26 cellular contexts compared by ENCODE assay signal in the genomic region with DNA sequence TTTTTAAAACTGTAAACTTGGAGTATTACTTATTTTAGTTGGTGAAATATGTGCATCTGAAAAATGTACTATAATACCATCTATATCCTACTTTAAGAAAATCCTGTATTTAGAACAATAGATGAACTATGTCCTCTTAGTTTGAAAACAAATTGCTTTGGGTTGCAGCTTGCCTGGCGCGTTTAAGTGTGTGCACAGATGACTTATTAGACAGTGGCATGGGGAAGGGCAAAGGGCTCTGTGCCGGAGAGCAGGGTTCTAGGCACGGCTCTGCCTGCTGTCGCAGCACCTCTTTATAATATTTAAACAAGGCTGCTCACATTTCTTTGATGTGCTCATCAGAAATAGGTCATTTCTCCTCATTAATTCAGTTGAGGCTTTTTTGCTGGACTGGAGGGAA. TPM values are rescaled to one million over a fixed set of nuclear protein-coding genes. Genes with fewer than 3 reads are reported as not detected.
DNase-seq lines count a peak whose midpoint lies in the region; ATAC-seq and TF ChIP-seq lines count a peak whose summit lies in the region.
"Had no signal": no experiment of that assay in that cellular context is flagged by ENCODE, and none has a peak within 500 bp of the region (broad histone marks: within the 10 kb centered on the region; RNA-seq: fewer than 3 reads in every experiment).

No MANE protein-coding gene starts in this region.

- no peak overlapping the region for H3K9ac ChIP-seq in liver (ENCODE audit: low read depth in 1 of 2, low read length in 2 of 2)

- H3K4me3 Mint-ChIP-seq in activated B cell treated with CpG ODN at 0.5 μM for 24 hours: no peak overlapping the region
- no peak overlapping the region for H3K4me3 Mint-ChIP-seq in stimulated activated naive B cell treated with anti-CD40 and anti-IgM and Interleukin-4, amounts not matched to agents 10 μg/mL and 1 μg/mL and 100 μg/mL, for 72 hours
- H3K4me3 Mint-ChIP-seq: effector memory CD8-positive, alpha-beta T cell; naive thymus-derived CD4-positive, alpha-beta T cell had no signal

- H3K36me3 Mint-ChIP-seq in activated B cell treated with CpG ODN at 0.5 μM for 24 hours (ENCODE audit: low read depth): peaks cover 37% of the 10 kb centered on the region
- H3K36me3 Mint-ChIP-seq in stimulated activated naive B cell treated with anti-CD40 and anti-IgM and Interleukin-4, amounts not matched to agents 10 μg/mL and 1 μg/mL and 100 μg/mL, for 72 hours: peaks cover 23 to 27% of the 10 kb centered on the region in 2 donors

- H4K20me1 ChIP-seq in DOHH2 (ENCODE audit: control insufficient read depth, insufficient read depth, low read depth, low read length): no peaks in the 10 kb centered on the region

- no peaks in the 10 kb centered on the region for H3K27me3 Mint-ChIP-seq in activated B cell treated with CpG ODN at 0.5 μM for 24 hours
- no peaks in the 10 kb centered on the region for H3K27me3 Mint-ChIP-seq in stimulated activated naive B cell treated with anti-CD40 and anti-IgM and Interleukin-4, amounts not matched to agents 10 μg/mL and 1 μg/mL and 100 μg/mL, for 72 hours
- H3K27me3 Mint-ChIP-seq: effector memory CD8-positive, alpha-beta T cell; naive thymus-derived CD4-positive, alpha-beta T cell had no signal

- no peaks in the 10 kb centered on the region for H3K9me2 ChIP-seq in DOHH2 (replicated peaks; ENCODE audit: control insufficient read depth, low read length)

- intact Hi-C loops in activated B cell treated with CpG ODN at 0.5 μM for 24 hours (cut with micrococcal nuclease): no loop called here

- H3K4me1 Mint-ChIP-seq in activated B cell treated with CpG ODN at 0.5 μM for 24 hours: peaks cover 90% of the 10 kb centered on the region
- peaks cover 38 to 73% of the 10 kb centered on the region in 2 donors for H3K4me1 Mint-ChIP-seq in stimulated activated naive B cell treated with anti-CD40 and anti-IgM and Interleukin-4, amounts not matched to agents 10 μg/mL and 1 μg/mL and 100 μg/mL, for 72 hours

- H3K79me2 ChIP-seq in DOHH2 (ENCODE audit: control insufficient read depth, low read length): peaks cover 98% of the 10 kb centered on the region

- 24% methylated on average over 5 of the region's 5 CpGs for WGBS in liver

- no peaks in the 10 kb centered on the region for H3K9me3 ChIP-seq in DOHH2 (ENCODE audit: control insufficient read depth, insufficient read depth, low read length)
- H3K9me3 ChIP-seq in liver (ENCODE audit: control insufficient read depth in 4 of 4, low read length in 3 of 4): no peaks in the 10 kb centered on the region
- H3K9me3 ChIP-seq: HAP-1, heart left ventricle had no signal

- TF ChIP-seq RAD21 in liver (IDR thresholded peaks at IDR 0.05): no peak

- CTCF ChIA-PET in activated B cell treated with CpG ODN at 0.5 μM for 24 hours (lab: Charles Lee): no interaction called here

- H3K27ac ChIP-seq in DOHH2 (ENCODE audit: low read depth, low read length) (peak overlapping the region; percentile 99), liver (ENCODE audit: low read depth in 1 of 2, low read length in 2 of 2) (peak overlapping the region in 1 of 2 donors; percentile 35)
- H3K27ac ChIP-seq: coronary artery, heart left ventricle, SK-N-MC had no signal

- H3K27me3 ChIP-seq in DOHH2 (ENCODE audit: control insufficient read depth, low read length) (no peaks in the 10 kb centered on the region), liver (ENCODE audit: control insufficient read depth in 4 of 4, insufficient read depth in 4 of 4, low read length in 3 of 4) (no peaks in the 10 kb centered on the region)
- H3K27me3 ChIP-seq: heart left ventricle had no signal

- DNase-seq in activated B cell treated with CpG ODN at 0.5 μM for 24 hours (no peak), SKM-1 treated with dmso at 0.1 percent for 144 hours (lab: John Stamatoyannopoulos, UW; ENCODE audit: unreplicated experiment) (no peak)
- DNase-seq in stimulated activated naive B cell treated with anti-CD40 and anti-IgM and Interleukin-4, amounts not matched to agents 10 μg/mL and 1 μg/mL and 100 μg/mL, for 72 hours: no peak
- DNase-seq: ACHN; activated CD4-positive, alpha-beta T cell treated with anti-CD3 and anti-CD28 coated beads for 4 hours; activated naive CD4-positive, alpha-beta T cell treated with Interleukin-2 at 50 U/mL for 16 hours; amniotic stem cell; DMS79 treated with DMSO at 0.1 percent for 48 hours; effector memory CD8-positive, alpha-beta T cell; erythroblast; heart left ventricle; KBM-7; kidney glomerular epithelial cell; mammary epithelial cell; naive thymus-derived CD4-positive, alpha-beta T cell; NCI-H1436 treated with DMSO at 0.1 percent for 48 hours; NCI-H748 treated with DMSO at 0.1 percent for 48 hours; stimulated activated naive CD8-positive, alpha-beta T cell treated with anti-CD3 and anti-CD28 coated beads, Interleukin-15, Interleukin-2, amounts not matched to agents 100 U/mL and 50 U/mL, for 24 hours; T-helper 2 cell had no signal

- no peaks in the 10 kb centered on the region for H3K9me3 Mint-ChIP-seq in activated B cell treated with CpG ODN at 0.5 μM for 24 hours
- no peaks in the 10 kb centered on the region for H3K9me3 Mint-ChIP-seq in stimulated activated naive B cell treated with anti-CD40 and anti-IgM and Interleukin-4, amounts not matched to agents 10 μg/mL and 1 μg/mL and 100 μg/mL, for 72 hours
- H3K9me3 Mint-ChIP-seq: effector memory CD8-positive, alpha-beta T cell; naive thymus-derived CD4-positive, alpha-beta T cell had no signal

- TF ChIP-seq CTCF in DOHH2 (IDR thresholded peaks at IDR 0.05; ENCODE audit: low read depth, low read length, poor library complexity, severe bottlenecking) (no peak), activated B cell treated with CpG ODN at 0.5 μM for 24 hours (IDR thresholded peaks at IDR 0.05) (no peak), liver (IDR thresholded peaks at IDR 0.05; ENCODE audit: low read depth, low read length, missing input control) (no peak)

- H3K4me1 ChIP-seq in DOHH2 (ENCODE audit: control insufficient read depth, low read length) (peaks cover 98% of the 10 kb centered on the region), liver (ENCODE audit: control insufficient read depth in 4 of 4, insufficient read depth in 4 of 4, low read length in 3 of 4) (peaks cover 0 to 9% (median 4%) of the 10 kb centered on the region in 4 donors)
- H3K4me1 ChIP-seq: HAP-1 had no signal

- POLR2A ChIA-PET in activated B cell treated with CpG ODN at 0.5 μM for 24 hours (lab: Charles Lee): interaction anchor here (15.4 kb wide), 1 partner anchor 10 kb away, joined by 565 read pairs; no protein-coding TSS in a partner anchor

- H3K36me3 ChIP-seq in DOHH2 (ENCODE audit: control insufficient read depth, low read length) (peaks cover 89% of the 10 kb centered on the region), liver (ENCODE audit: control insufficient read depth in 4 of 4, insufficient read depth in 3 of 4, low read depth in 1 of 4, low read length in 3 of 4) (peaks cover 0 to 3% (median 0%) of the 10 kb centered on the region in 4 donors)
- H3K36me3 ChIP-seq: HAP-1 had no signal

- peak overlapping the region; percentile 63 for H3K27ac Mint-ChIP-seq in activated B cell treated with CpG ODN at 0.5 μM for 24 hours
- H3K27ac Mint-ChIP-seq in stimulated activated naive B cell treated with anti-CD40 and anti-IgM and Interleukin-4, amounts not matched to agents 10 μg/mL and 1 μg/mL and 100 μg/mL, for 72 hours: peak overlapping the region; percentile 42
- H3K27ac Mint-ChIP-seq: effector memory CD8-positive, alpha-beta T cell; naive thymus-derived CD4-positive, alpha-beta T cell had no signal

- peak overlapping the region; percentile 98 for H3K4me2 ChIP-seq in DOHH2 (ENCODE audit: low read length)

- H3F3A ChIP-seq in DOHH2 (ENCODE audit: control insufficient read depth, insufficient read depth): peaks cover 45% of the 10 kb centered on the region

- ATAC-seq in activated B cell treated with CpG ODN at 0.5 μM for 24 hours (ENCODE audit: low read depth): no peak
- ATAC-seq in stimulated activated naive B cell treated with anti-CD40 and anti-IgM and Interleukin-4, amounts not matched to agents 10 μg/mL and 1 μg/mL and 100 μg/mL, for 72 hours (replicated peaks): no peak
- ATAC-seq in GM19324 (IDR thresholded peaks at IDR 0.05; ENCODE audit: low FRiP score, unreplicated experiment): no peak
- ATAC-seq in HG03045 (IDR thresholded peaks at IDR 0.05; ENCODE audit: unreplicated experiment): no peak
- ATAC-seq: effector memory CD8-positive, alpha-beta T cell; heart left ventricle; naive thymus-derived CD4-positive, alpha-beta T cell; stimulated activated naive CD8-positive, alpha-beta T cell treated with anti-CD3 and anti-CD28 coated beads, Interleukin-15, Interleukin-2, amounts not matched to agents 100 U/mL and 50 U/mL, for 24 hours had no signal

- H3K4me3 ChIP-seq in DOHH2 (ENCODE audit: low read length) (peak overlapping the region; percentile 57), liver (ENCODE audit: low read depth in 1 of 3, low read length in 3 of 3) (no peak overlapping the region)
- H3K4me3 ChIP-seq: coronary artery, HAP-1, heart left ventricle, SK-N-MC had no signal

TF ChIP-seq in liver, 16 proteins besides CTCF, POLR2A, EP300 and RAD21:
- peak; percentile 56 for TF ChIP-seq RXRA (IDR thresholded peaks at IDR 0.05)
- TF ChIP-seq FOXA2 (IDR thresholded peaks at IDR 0.05): no peak
- peak; percentile 59 to 74 for TF ChIP-seq HNF4A (conservative IDR thresholded peaks at IDR 0.05)
- no peak for TF ChIP-seq FOXA1 (IDR thresholded peaks at IDR 0.05)
- no peak for TF ChIP-seq TAF1 (conservative IDR thresholded peaks at IDR 0.05)
- TF ChIP-seq SP1 (IDR thresholded peaks at IDR 0.05): no peak

RNA-seq across cellular contexts. Expression of gene PXK, which starts 10.0 kb away (rescaled TPM):
- 70.3 and 81.3 TPM in 2 replicates for total RNA-seq in activated B cell treated with CpG ODN at 0.5 μM for 24 hours
- 10 to 100 TPM; 11.3 to 14.0 TPM for total RNA-seq in liver
- 10 to 100 TPM in 1 of 2 donors, 1 to 10 TPM in 1; 6.0 to 15.9 TPM for polyA plus RNA-seq in liver

RNA-seq across cellular contexts. Expression of gene HTD2, which starts 36.4 kb away (rescaled TPM):
- total RNA-seq in activated B cell treated with CpG ODN at 0.5 μM for 24 hours (11.4 TPM in 2 replicates), liver (10 to 100 TPM in 1 of 2 donors, 1 to 10 TPM in 1; 7.4 to 14.8 TPM)
- polyA plus RNA-seq in liver: 10 to 100 TPM in 1 of 2 donors, 1 to 10 TPM in 1; 6.6 to 14.6 TPM

RNA-seq across cellular contexts. Expression of gene RPP14, which starts 36.6 kb away (rescaled TPM):
- total RNA-seq in activated B cell treated with CpG ODN at 0.5 μM for 24 hours: 17.5 and 17.7 TPM in 2 replicates
- 10 to 100 TPM in 1 of 2 donors, 1 to 10 TPM in 1; 9.2 to 13.7 TPM for total RNA-seq in liver
- polyA plus RNA-seq in liver: 10 to 100 TPM in 1 of 2 donors, 1 to 10 TPM in 1; 7.4 to 10.9 TPM
